In genomic region chr19:50720181-50720920, GRCh38 we compare ENCODE assay signal across 12 cellular contexts. TPM values are rescaled to one million over a fixed set of nuclear protein-coding genes. Genes with fewer than 3 reads are reported as not detected.
DNase-seq lines count a peak whose midpoint lies in the region; ATAC-seq and TF ChIP-seq lines count a peak whose summit lies in the region.
"Had no signal": no experiment of that assay in that cellular context is flagged by ENCODE, and none has a peak within 500 bp of the region (broad histone marks: within the 10 kb centered on the region; RNA-seq: fewer than 3 reads in every experiment).

No MANE protein-coding gene starts in this region.

- no peak overlapping the region for H3K27ac ChIP-seq in right cardiac atrium (ENCODE audit: low read length)

- H3K9me3 ChIP-seq in right cardiac atrium (ENCODE audit: control insufficient read depth, low read length) = no peaks in the 10 kb centered on the region

- peaks cover 3% of the 10 kb centered on the region for H3K36me3 Mint-ChIP-seq in effector memory CD8-positive, alpha-beta T cell (ENCODE audit: insufficient read depth)
- no peaks in the 10 kb centered on the region for H3K36me3 Mint-ChIP-seq in osteocyte (ENCODE audit: unreplicated experiment)

- TF ChIP-seq CTCF in osteocyte (IDR thresholded peaks at IDR 0.05) = no peak

- peaks cover 0 to 3% of the 10 kb centered on the region in 2 donors for H3K9me3 Mint-ChIP-seq in effector memory CD8-positive, alpha-beta T cell
- H3K9me3 Mint-ChIP-seq in osteocyte (ENCODE audit: unreplicated experiment) = no peaks in the 10 kb centered on the region

- 62% methylated on average over 21 of the region's 21 CpGs for WGBS in right cardiac atrium

- H3K4me1 ChIP-seq in right cardiac atrium (ENCODE audit: control insufficient read depth, insufficient read depth, low read length) = no peaks in the 10 kb centered on the region

- peak overlapping the region in 1 of 2 donors; percentile 24 for H3K27ac Mint-ChIP-seq in effector memory CD8-positive, alpha-beta T cell
- no peak overlapping the region for H3K27ac Mint-ChIP-seq in osteocyte (ENCODE audit: unreplicated experiment)

- H3K4me3 Mint-ChIP-seq in effector memory CD8-positive, alpha-beta T cell = peak overlapping the region; percentile 55 to 56
- H3K4me3 Mint-ChIP-seq in osteocyte (ENCODE audit: unreplicated experiment) = peak overlapping the region; percentile 21

- DNase-seq in EH (ENCODE audit: low read depth) (peak; percentile 8), NAMALWA (ENCODE audit: low spot score) (peak; percentile 46), osteocyte (ENCODE audit: extremely low spot score, unreplicated experiment) (no peak), right cardiac atrium (no peak)
- DNase-seq in effector memory CD8-positive, alpha-beta T cell = no peak
- no peak for DNase-seq in central memory CD4-positive, alpha-beta T cell
- DNase-seq: NCI-H226 had no signal

- peaks cover 7 to 14% of the 10 kb centered on the region in 2 donors for H3K4me1 Mint-ChIP-seq in effector memory CD8-positive, alpha-beta T cell (ENCODE audit: low read depth in 2 of 2)
- peaks cover 17% of the 10 kb centered on the region for H3K4me1 Mint-ChIP-seq in osteocyte (ENCODE audit: unreplicated experiment)

- no peak overlapping the region for H3K4me3 ChIP-seq in right cardiac atrium (ENCODE audit: low read length)

- H3K27me3 Mint-ChIP-seq in effector memory CD8-positive, alpha-beta T cell = peaks cover 73 to 87% of the 10 kb centered on the region in 2 donors
- H3K27me3 Mint-ChIP-seq in osteocyte (ENCODE audit: unreplicated experiment) = peaks cover 19% of the 10 kb centered on the region

- no peaks in the 10 kb centered on the region for H3K27me3 ChIP-seq in right cardiac atrium (ENCODE audit: control insufficient read depth, insufficient read depth)

- intact Hi-C loops in right cardiac atrium (cut with DNase I) = no loop called here

- no peak for ATAC-seq in effector memory CD8-positive, alpha-beta T cell (replicated peaks)
- ATAC-seq in GM18517 (IDR thresholded peaks at IDR 0.05; ENCODE audit: unreplicated experiment) = no peak
- ATAC-seq in right cardiac atrium = no peak
- ATAC-seq: sciatic nerve had no signal

RNA-seq across cellular contexts. Expression of gene SHANK1, which starts 0.7 kb away (rescaled TPM):
- 0.29 and 0.40 TPM in 2 replicates for total RNA-seq in osteocyte
- 1 to 10 TPM in 1 of 4 donors, under 1 TPM in 3; 0.09 to 1.2 (median 0.44) TPM for total RNA-seq in right cardiac atrium
- polyA plus RNA-seq in right cardiac atrium = 1.9 TPM

RNA-seq across cellular contexts. Expression of gene CLEC11A, which starts 2.8 kb away (rescaled TPM):
- total RNA-seq in osteocyte = 5.0 and 6.0 TPM in 2 replicates
- total RNA-seq in right cardiac atrium = 10 to 100 TPM in 2 of 4 donors, 1 to 10 TPM in 2; 8.2 to 10.2 (median 10.0) TPM
- 5.5 TPM for polyA plus RNA-seq in right cardiac atrium

RNA-seq across cellular contexts. Expression of gene GPR32, which starts 49.9 kb away (rescaled TPM):
- not detected in 2 replicates for total RNA-seq in osteocyte
- total RNA-seq in right cardiac atrium = not detected
- not detected for polyA plus RNA-seq in right cardiac atrium
- total RNA-seq: mononuclear cell, sciatic nerve, temporal lobe had no signal
- polyA plus RNA-seq: adipose tissue had no signal

Comparison
In these comparisons a context has a peak if more than half of its experiments do, and no peak if none do; other contexts are left out.
1. DNase-seq: peak in EH (single experiment) and NAMALWA (single experiment); none in effector memory CD8-positive, alpha-beta T cell (0 of 3), osteocyte (single experiment), central memory CD4-positive, alpha-beta T cell (single experiment) and right cardiac atrium (0 of 3).